ENCODE assay signal across 1 cellular context in the genomic region with DNA sequence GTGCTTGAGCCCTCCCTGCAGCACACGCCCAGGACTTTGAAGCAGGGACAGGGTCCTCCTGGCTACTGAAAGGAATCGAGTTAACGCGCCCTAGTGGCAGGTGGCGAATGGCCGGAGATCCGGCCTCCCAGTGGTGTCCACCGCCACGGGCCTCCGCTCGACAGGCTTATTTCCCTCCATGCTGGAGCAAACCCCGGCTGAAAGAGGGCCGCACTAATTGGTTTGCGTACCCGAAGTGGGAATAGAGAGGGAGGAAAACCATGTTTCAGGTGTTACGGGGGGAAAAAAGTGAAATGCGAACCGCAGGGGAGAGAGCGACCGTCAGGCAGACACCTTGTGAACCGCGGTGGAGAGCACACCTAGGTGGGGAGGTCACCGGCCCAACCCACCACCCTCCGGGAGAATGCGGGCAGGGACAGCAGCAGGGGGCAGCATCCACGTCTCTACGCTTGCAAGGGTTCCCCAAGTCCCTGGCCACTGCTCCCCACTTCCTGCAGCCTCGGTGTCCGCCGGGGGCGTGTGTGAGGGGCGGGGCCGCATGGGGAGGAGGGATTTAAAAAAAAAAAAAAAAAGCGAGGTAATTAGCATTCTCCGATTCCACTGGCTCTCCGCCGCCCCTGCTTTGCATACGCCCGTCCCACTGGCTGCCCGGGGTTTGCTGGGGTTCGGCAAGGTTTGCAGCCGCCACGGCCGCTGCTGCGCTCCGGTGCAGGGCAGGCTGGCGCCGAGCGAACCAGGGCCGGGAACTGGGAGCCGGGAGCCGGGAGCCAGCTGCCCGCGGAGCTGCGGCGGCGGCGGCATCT.
TF ChIP-seq lines count a peak whose summit lies in the region.

No MANE protein-coding gene starts in this region.

TF ChIP-seq in HepG2, 621 proteins besides CTCF, POLR2A, EP300 and RAD21 (continued from another document and continues in another):
- TF ChIP-seq ZMYM4 (CRISPR knock-in tag; IDR thresholded peaks at IDR 0.05) (peak; percentile 45; the same call in 1 of the 2 replicates), CREBL2 (CRISPR knock-in tag; IDR thresholded peaks at IDR 0.05; ENCODE audit: borderline replicate concordance) (peak; percentile 35; the same call in 1 of the 2 replicates), BCLAF1 (IDR thresholded peaks at IDR 0.05) (no peak), BATF2 (CRISPR knock-in tag; IDR thresholded peaks at IDR 0.05) (no peak), ZNF414 (CRISPR knock-in tag; IDR thresholded peaks at IDR 0.05) (0 out of 2 replicates have a peak, but pooled peaks have one; percentile 33), ZNF138 (CRISPR knock-in tag; IDR thresholded peaks at IDR 0.05; ENCODE audit: low read depth) (no peak), TRIM22 (IDR thresholded peaks at IDR 0.05) (no peak), SMAD3 (CRISPR knock-in tag; IDR thresholded peaks at IDR 0.05) (no peak), FOSL2 (CRISPR knock-in tag; IDR thresholded peaks at IDR 0.05) (no peak), YY1 (IDR thresholded peaks at IDR 0.05; ENCODE audit: insufficient read depth, insufficient replicate concordance, low read depth, low read length) (peak; percentile 27), ELF1 (CRISPR knock-in tag; IDR thresholded peaks at IDR 0.05) (no peak), ZNF629 (CRISPR knock-in tag; conservative IDR thresholded peaks at IDR 0.05) (no peak), TFAP4 (IDR thresholded peaks at IDR 0.05; ENCODE audit: borderline replicate concordance, low read depth) (no peak), ZNF121 (CRISPR knock-in tag; IDR thresholded peaks at IDR 0.05) (peak; percentile 37; the same call in 1 of the 2 replicates), ZMYM2 (CRISPR knock-in tag; IDR thresholded peaks at IDR 0.05) (peak; percentile 72), ZSCAN22 (CRISPR knock-in tag; IDR thresholded peaks at IDR 0.05) (no peak), NFE2L1 (CRISPR knock-in tag; IDR thresholded peaks at IDR 0.05; ENCODE audit: borderline replicate concordance) (no peak), HNF1A (IDR thresholded peaks at IDR 0.05; ENCODE audit: low read depth) (no peak), HNF1A (CRISPR knock-in tag; IDR thresholded peaks at IDR 0.05; ENCODE audit: borderline replicate concordance) (no peak), SSRP1 (CRISPR knock-in tag; IDR thresholded peaks at IDR 0.05) (no peak), BORCS8-MEF2B (CRISPR knock-in tag; IDR thresholded peaks at IDR 0.05) (no peak), ZNF256 (CRISPR knock-in tag; conservative IDR thresholded peaks at IDR 0.05) (no peak), DR1 (CRISPR knock-in tag; IDR thresholded peaks at IDR 0.05) (no peak), FOXA3 (CRISPR knock-in tag; IDR thresholded peaks at IDR 0.05) (0 out of 2 replicates have a peak, but pooled peaks have one; percentile 4)
- TF ChIP-seq, protein P1, sequence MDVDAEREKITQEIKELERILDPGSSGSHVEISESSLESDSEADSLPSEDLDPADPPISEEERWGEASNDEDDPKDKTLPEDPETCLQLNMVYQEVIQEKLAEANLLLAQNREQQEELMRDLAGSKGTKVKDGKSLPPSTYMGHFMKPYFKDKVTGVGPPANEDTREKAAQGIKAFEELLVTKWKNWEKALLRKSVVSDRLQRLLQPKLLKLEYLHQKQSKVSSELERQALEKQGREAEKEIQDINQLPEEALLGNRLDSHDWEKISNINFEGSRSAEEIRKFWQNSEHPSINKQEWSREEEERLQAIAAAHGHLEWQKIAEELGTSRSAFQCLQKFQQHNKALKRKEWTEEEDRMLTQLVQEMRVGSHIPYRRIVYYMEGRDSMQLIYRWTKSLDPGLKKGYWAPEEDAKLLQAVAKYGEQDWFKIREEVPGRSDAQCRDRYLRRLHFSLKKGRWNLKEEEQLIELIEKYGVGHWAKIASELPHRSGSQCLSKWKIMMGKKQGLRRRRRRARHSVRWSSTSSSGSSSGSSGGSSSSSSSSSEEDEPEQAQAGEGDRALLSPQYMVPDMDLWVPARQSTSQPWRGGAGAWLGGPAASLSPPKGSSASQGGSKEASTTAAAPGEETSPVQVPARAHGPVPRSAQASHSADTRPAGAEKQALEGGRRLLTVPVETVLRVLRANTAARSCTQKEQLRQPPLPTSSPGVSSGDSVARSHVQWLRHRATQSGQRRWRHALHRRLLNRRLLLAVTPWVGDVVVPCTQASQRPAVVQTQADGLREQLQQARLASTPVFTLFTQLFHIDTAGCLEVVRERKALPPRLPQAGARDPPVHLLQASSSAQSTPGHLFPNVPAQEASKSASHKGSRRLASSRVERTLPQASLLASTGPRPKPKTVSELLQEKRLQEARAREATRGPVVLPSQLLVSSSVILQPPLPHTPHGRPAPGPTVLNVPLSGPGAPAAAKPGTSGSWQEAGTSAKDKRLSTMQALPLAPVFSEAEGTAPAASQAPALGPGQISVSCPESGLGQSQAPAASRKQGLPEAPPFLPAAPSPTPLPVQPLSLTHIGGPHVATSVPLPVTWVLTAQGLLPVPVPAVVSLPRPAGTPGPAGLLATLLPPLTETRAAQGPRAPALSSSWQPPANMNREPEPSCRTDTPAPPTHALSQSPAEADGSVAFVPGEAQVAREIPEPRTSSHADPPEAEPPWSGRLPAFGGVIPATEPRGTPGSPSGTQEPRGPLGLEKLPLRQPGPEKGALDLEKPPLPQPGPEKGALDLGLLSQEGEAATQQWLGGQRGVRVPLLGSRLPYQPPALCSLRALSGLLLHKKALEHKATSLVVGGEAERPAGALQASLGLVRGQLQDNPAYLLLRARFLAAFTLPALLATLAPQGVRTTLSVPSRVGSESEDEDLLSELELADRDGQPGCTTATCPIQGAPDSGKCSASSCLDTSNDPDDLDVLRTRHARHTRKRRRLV (CRISPR knock-in tag; IDR thresholded peaks at IDR 0.05), result peak; percentile 89; the same call in 1 of the 2 replicates
- TF ChIP-seq, protein P2, sequence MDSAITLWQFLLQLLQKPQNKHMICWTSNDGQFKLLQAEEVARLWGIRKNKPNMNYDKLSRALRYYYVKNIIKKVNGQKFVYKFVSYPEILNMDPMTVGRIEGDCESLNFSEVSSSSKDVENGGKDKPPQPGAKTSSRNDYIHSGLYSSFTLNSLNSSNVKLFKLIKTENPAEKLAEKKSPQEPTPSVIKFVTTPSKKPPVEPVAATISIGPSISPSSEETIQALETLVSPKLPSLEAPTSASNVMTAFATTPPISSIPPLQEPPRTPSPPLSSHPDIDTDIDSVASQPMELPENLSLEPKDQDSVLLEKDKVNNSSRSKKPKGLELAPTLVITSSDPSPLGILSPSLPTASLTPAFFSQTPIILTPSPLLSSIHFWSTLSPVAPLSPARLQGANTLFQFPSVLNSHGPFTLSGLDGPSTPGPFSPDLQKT (CRISPR knock-in tag; IDR thresholded peaks at IDR 0.05; ENCODE audit: borderline replicate concordance), result no peak
- TF ChIP-seq, protein P3, sequence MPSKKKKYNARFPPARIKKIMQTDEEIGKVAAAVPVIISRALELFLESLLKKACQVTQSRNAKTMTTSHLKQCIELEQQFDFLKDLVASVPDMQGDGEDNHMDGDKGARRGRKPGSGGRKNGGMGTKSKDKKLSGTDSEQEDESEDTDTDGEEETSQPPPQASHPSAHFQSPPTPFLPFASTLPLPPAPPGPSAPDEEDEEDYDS (CRISPR knock-in tag; IDR thresholded peaks at IDR 0.05), result peak; percentile 54; the same call in 1 of the 2 replicates
- TF ChIP-seq, protein P4, sequence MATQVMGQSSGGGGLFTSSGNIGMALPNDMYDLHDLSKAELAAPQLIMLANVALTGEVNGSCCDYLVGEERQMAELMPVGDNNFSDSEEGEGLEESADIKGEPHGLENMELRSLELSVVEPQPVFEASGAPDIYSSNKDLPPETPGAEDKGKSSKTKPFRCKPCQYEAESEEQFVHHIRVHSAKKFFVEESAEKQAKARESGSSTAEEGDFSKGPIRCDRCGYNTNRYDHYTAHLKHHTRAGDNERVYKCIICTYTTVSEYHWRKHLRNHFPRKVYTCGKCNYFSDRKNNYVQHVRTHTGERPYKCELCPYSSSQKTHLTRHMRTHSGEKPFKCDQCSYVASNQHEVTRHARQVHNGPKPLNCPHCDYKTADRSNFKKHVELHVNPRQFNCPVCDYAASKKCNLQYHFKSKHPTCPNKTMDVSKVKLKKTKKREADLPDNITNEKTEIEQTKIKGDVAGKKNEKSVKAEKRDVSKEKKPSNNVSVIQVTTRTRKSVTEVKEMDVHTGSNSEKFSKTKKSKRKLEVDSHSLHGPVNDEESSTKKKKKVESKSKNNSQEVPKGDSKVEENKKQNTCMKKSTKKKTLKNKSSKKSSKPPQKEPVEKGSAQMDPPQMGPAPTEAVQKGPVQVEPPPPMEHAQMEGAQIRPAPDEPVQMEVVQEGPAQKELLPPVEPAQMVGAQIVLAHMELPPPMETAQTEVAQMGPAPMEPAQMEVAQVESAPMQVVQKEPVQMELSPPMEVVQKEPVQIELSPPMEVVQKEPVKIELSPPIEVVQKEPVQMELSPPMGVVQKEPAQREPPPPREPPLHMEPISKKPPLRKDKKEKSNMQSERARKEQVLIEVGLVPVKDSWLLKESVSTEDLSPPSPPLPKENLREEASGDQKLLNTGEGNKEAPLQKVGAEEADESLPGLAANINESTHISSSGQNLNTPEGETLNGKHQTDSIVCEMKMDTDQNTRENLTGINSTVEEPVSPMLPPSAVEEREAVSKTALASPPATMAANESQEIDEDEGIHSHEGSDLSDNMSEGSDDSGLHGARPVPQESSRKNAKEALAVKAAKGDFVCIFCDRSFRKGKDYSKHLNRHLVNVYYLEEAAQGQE (IDR thresholded peaks at IDR 0.05; ENCODE audit: borderline replicate concordance in 1 of 2, low read depth in 1 of 2, low read length in 2 of 2), result 0 out of 4 replicates have a peak, but pooled peaks of 1 of the 2 experiments have one; percentile 8
